ENCODE assay signal across 1 cellular context in the genomic region with DNA sequence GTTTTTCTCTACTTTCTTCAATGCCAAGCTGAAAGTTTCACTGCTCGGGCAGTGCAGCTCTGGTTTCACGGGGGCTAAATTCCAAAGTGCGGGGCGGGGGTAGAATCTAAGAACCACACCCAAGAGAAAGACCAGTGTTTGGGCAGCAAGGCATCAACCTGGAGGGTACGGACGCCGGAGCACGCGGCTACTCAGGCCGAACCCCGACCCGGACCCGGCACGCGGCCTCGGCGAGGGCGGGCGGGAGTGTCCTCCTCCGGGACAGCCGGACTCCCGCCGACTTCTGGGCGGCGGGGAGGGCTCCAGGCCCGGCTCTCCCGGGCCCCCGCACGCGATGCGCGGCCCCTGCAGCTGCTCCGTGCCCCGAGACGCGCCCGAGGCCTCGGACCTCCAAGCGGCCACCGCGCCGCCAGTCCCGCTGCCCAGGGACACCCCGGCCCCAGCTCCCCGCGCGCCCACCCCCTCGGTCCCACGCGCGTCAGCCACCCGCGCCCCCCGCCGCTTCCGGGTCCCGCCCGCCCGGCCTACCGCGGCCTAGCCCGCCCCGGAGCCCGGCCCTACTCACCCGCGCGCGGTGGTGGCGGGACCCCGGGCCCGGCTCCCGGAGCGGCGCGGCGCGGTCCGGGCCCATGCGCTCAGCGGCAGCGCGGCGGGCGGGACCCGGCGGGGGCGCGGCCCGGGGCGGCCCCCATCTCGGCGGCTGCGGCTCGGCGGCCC.
TF ChIP-seq lines count a peak whose summit lies in the region.

No MANE protein-coding gene starts in this region.

TF ChIP-seq in endothelial cell of umbilical vein, 7 proteins besides CTCF, POLR2A, EP300 and RAD21:
- TF ChIP-seq GATA2 (IDR thresholded peaks at IDR 0.05; ENCODE audit: insufficient read depth, insufficient read length, low read depth, low read length) = no peak
- TF ChIP-seq JUN (IDR thresholded peaks at IDR 0.05; ENCODE audit: borderline replicate concordance, insufficient read depth, insufficient read length, low read depth) = no peak
- TF ChIP-seq, protein P1, sequence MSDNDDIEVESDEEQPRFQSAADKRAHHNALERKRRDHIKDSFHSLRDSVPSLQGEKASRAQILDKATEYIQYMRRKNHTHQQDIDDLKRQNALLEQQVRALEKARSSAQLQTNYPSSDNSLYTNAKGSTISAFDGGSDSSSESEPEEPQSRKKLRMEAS (IDR thresholded peaks at IDR 0.05; ENCODE audit: insufficient read depth, insufficient read length) = no peak
- no peak for TF ChIP-seq MYC (IDR thresholded peaks at IDR 0.05; ENCODE audit: low read depth, low read length)
- no peak for TF ChIP-seq POLR2AphosphoS5 (IDR thresholded peaks at IDR 0.05; ENCODE audit: insufficient read depth, low read depth, low read length)
- no peak for TF ChIP-seq EZH2 (IDR thresholded peaks at IDR 0.05; ENCODE audit: borderline replicate concordance, low read depth, low read length, severe bottlenecking)
- no peak for TF ChIP-seq FOS (IDR thresholded peaks at IDR 0.05; ENCODE audit: borderline replicate concordance, insufficient read depth, low read length)
